17 cellular contexts compared by ENCODE assay signal in genomic region chr1:16925635-16926490, GRCh38. TPM values are rescaled to one million over a fixed set of nuclear protein-coding genes. Genes with fewer than 3 reads are reported as not detected.
DNase-seq lines count a peak whose midpoint lies in the region; TF ChIP-seq lines count a peak whose summit lies in the region.
"Had no signal": no experiment of that assay in that cellular context is flagged by ENCODE, and none has a peak within 500 bp of the region (broad histone marks: within the 10 kb centered on the region; RNA-seq: fewer than 3 reads in every experiment).

No MANE protein-coding gene starts in this region.

- no peak for TF ChIP-seq CTCF in GM13977 (IDR thresholded peaks at IDR 0.05; ENCODE audit: extremely low read depth, insufficient read depth, missing control alignments)
- no peak; the same call in 1 of the 2 replicates for TF ChIP-seq CTCF in RWPE1 (conservative IDR thresholded peaks at IDR 0.05; ENCODE audit: low read depth)
- TF ChIP-seq CTCF in osteocyte (IDR thresholded peaks at IDR 0.05), result no peak

- H3K4me3 Mint-ChIP-seq in osteocyte (ENCODE audit: unreplicated experiment), result no peak overlapping the region
- H3K4me3 Mint-ChIP-seq: activated CD4-positive, alpha-beta T cell treated with anti-CD3 and anti-CD28 coated beads for 36 hours; activated naive CD4-positive, alpha-beta T cell treated with anti-CD3 and anti-CD28 coated beads, Interleukin-2, amount 50 U/mL, for 24 hours had no signal

- in situ Hi-C loops in GM13977 (cut with MboI; ENCODE audit: low pct_unique_long_range_greater_than_20kb, low sequenced_read_pairs, unreplicated experiment), result no loop called here

- peaks cover 17% of the 10 kb centered on the region for H3K4me1 Mint-ChIP-seq in osteocyte (ENCODE audit: unreplicated experiment)

- H3K27ac ChIP-seq in RWPE1, result peak overlapping the region; percentile 97
- H3K27ac ChIP-seq in epithelial cell of prostate, result peak overlapping the region; percentile 70
- H3K27ac ChIP-seq: HL-60, pancreas, stomach had no signal

- H3K9me3 Mint-ChIP-seq in osteocyte (ENCODE audit: unreplicated experiment), result no peaks in the 10 kb centered on the region
- H3K9me3 Mint-ChIP-seq: activated naive CD4-positive, alpha-beta T cell treated with anti-CD3 and anti-CD28 coated beads, Interleukin-2, amount 50 U/mL, for 24 hours had no signal

- POLR2A ChIA-PET in RWPE1 (lab: Yijun Ruan, JAX; ENCODE audit: low non-redundant PET), result interaction anchor here (0.5 kb wide), 1 partner anchor 556 kb away, joined by 3 read pairs; no protein-coding TSS in a partner anchor

- DNase-seq in GM13977 (ENCODE audit: low spot score) (peak; percentile 59), RWPE1 (ENCODE audit: low spot score) (peak; percentile 99), epithelial cell of prostate (ENCODE audit: low read depth, low spot score) (peak; percentile 51), osteocyte (ENCODE audit: extremely low spot score, unreplicated experiment) (no peak), pons (ENCODE audit: low spot score) (no peak), T-helper 9 cell (no peak), DMS53 (lab: John Stamatoyannopoulos, UW) (no peak), NCI-H1694 treated with DMSO at 0.1 percent for 48 hours (lab: John Stamatoyannopoulos, UW) (no peak)
- DNase-seq: activated CD4-positive, alpha-beta T cell treated with anti-CD3 and anti-CD28 coated beads for 36 hours; central memory CD4-positive, alpha-beta T cell; NCI-H1694; stomach had no signal

- peak overlapping the region; percentile 25 for H3K27ac Mint-ChIP-seq in osteocyte (ENCODE audit: unreplicated experiment)
- H3K27ac Mint-ChIP-seq: activated CD4-positive, alpha-beta T cell treated with anti-CD3 and anti-CD28 coated beads for 36 hours; activated naive CD4-positive, alpha-beta T cell treated with anti-CD3 and anti-CD28 coated beads, Interleukin-2, amount 50 U/mL, for 24 hours had no signal

- CTCF ChIA-PET in RWPE1 (lab: Yijun Ruan, JAX), result interaction anchor here (0.6 to 1.7 kb wide), 12 partner anchors 10 to 853 kb away, joined by 3 to 5 read pairs (median 3); no protein-coding TSS in a partner anchor

- H3K27me3 Mint-ChIP-seq in osteocyte (ENCODE audit: unreplicated experiment), result no peaks in the 10 kb centered on the region
- H3K27me3 Mint-ChIP-seq: activated CD4-positive, alpha-beta T cell treated with anti-CD3 and anti-CD28 coated beads for 36 hours; activated naive CD4-positive, alpha-beta T cell treated with anti-CD3 and anti-CD28 coated beads, Interleukin-2, amount 50 U/mL, for 24 hours had no signal

- no peaks in the 10 kb centered on the region for H3K36me3 Mint-ChIP-seq in osteocyte (ENCODE audit: unreplicated experiment)
- H3K36me3 Mint-ChIP-seq: activated naive CD4-positive, alpha-beta T cell treated with anti-CD3 and anti-CD28 coated beads, Interleukin-2, amount 50 U/mL, for 24 hours had no signal

RNA-seq across cellular contexts. Expression of gene CROCC, which starts 4.1 kb away (rescaled TPM):
- 31.4 and 34.5 TPM in 2 replicates for total RNA-seq in osteocyte

RNA-seq across cellular contexts. Expression of gene RNU1-2, which starts 30.1 kb away (rescaled TPM):
- total RNA-seq in osteocyte, result 2,650 and 2,859 TPM in 2 replicates
- total RNA-seq: LHCN-M2 had no signal

RNA-seq across cellular contexts. Expression of gene MFAP2, which starts 54.6 kb away (rescaled TPM):
- 169 and 172 TPM in 2 replicates for total RNA-seq in osteocyte
- total RNA-seq: activated CD4-positive, alpha-beta T cell treated with anti-CD3 and anti-CD28 coated beads for 36 hours; T-helper 2 cell treated with Interferon-gamma antibody and Interleukin-4, amounts not matched to agents 100 ng/mL and 5 ng/mL, for 36 hours had no signal

Comparison
In these comparisons a context has a peak if more than half of its experiments do, and no peak if none do; other contexts are left out.
1. DNase-seq: peak in GM13977 (single experiment), RWPE1 (single experiment) and epithelial cell of prostate (single experiment); none in osteocyte (single experiment), pons (single experiment), T-helper 9 cell (single experiment), DMS53 (single experiment) and NCI-H1694 treated with DMSO at 0.1 percent for 48 hours (single experiment).